In genomic region chr10:511101-511848, GRCh38 we compare ENCODE assay signal across 1 cellular context.
TF ChIP-seq lines count a peak whose summit lies in the region.

No MANE protein-coding gene starts in this region.

TF ChIP-seq in HepG2, 621 proteins besides CTCF, POLR2A, EP300 and RAD21 (continued from another document and continues in another):
- TF ChIP-seq PRDM10 (CRISPR knock-in tag; IDR thresholded peaks at IDR 0.05; ENCODE audit: low read depth) (no peak), RFX1 (IDR thresholded peaks at IDR 0.05) (no peak), TMF1 (CRISPR knock-in tag; IDR thresholded peaks at IDR 0.05; ENCODE audit: low read depth) (no peak), ZKSCAN5 (CRISPR knock-in tag; IDR thresholded peaks at IDR 0.05) (no peak), NR2C2 (CRISPR knock-in tag; IDR thresholded peaks at IDR 0.05; ENCODE audit: borderline replicate concordance) (0 out of 2 replicates have a peak, but pooled peaks have one; percentile 7), ZNF350 (CRISPR knock-in tag; IDR thresholded peaks at IDR 0.05; ENCODE audit: borderline replicate concordance, low read depth) (peak; percentile 48; the same call in 1 of the 2 replicates), ZNF253 (CRISPR knock-in tag; IDR thresholded peaks at IDR 0.05; ENCODE audit: borderline replicate concordance) (no peak), ZNF331 (CRISPR knock-in tag; IDR thresholded peaks at IDR 0.05) (peak; percentile 53; the same call in 1 of the 2 replicates), ZFP91 (CRISPR knock-in tag; IDR thresholded peaks at IDR 0.05; ENCODE audit: borderline replicate concordance) (peak; percentile 56), CEBPZ (IDR thresholded peaks at IDR 0.05; ENCODE audit: low read length) (no peak), ZNF337 (CRISPR knock-in tag; IDR thresholded peaks at IDR 0.05; ENCODE audit: borderline replicate concordance, low read depth) (no peak), HMGXB3 (CRISPR knock-in tag; IDR thresholded peaks at IDR 0.05; ENCODE audit: borderline replicate concordance) (no peak), THAP11 (CRISPR knock-in tag; IDR thresholded peaks at IDR 0.05) (no peak), TGIF2 (CRISPR knock-in tag; IDR thresholded peaks at IDR 0.05) (0 out of 2 replicates have a peak, but pooled peaks have one; percentile 59), STAG1 (CRISPR knock-in tag; IDR thresholded peaks at IDR 0.05) (peak; percentile 97), PLRG1 (conservative IDR thresholded peaks at IDR 0.05) (no peak), REPIN1 (CRISPR knock-in tag; IDR thresholded peaks at IDR 0.05; ENCODE audit: borderline replicate concordance, low read depth) (0 out of 2 replicates have a peak, but pooled peaks have one; percentile 44), ZBTB8A (CRISPR knock-in tag; IDR thresholded peaks at IDR 0.05; ENCODE audit: borderline replicate concordance, low read depth) (no peak), NFYC (CRISPR knock-in tag; IDR thresholded peaks at IDR 0.05) (peak; percentile 61), SMC3 (IDR thresholded peaks at IDR 0.05; ENCODE audit: low read length) (peak; percentile 81), BHLHE40 (IDR thresholded peaks at IDR 0.05; ENCODE audit: low read length) (peak; percentile 68), DMAP1 (CRISPR knock-in tag; IDR thresholded peaks at IDR 0.05) (0 out of 2 replicates have a peak, but pooled peaks have one; percentile 21), ZNF225 (CRISPR knock-in tag; IDR thresholded peaks at IDR 0.05) (0 out of 2 replicates have a peak, but pooled peaks have one; percentile 60), HNF1B (CRISPR knock-in tag; IDR thresholded peaks at IDR 0.05) (no peak), ZFX (CRISPR knock-in tag; IDR thresholded peaks at IDR 0.05; ENCODE audit: low read depth) (peak; percentile 67; the same call in 1 of the 2 replicates), MXI1 (IDR thresholded peaks at IDR 0.05; ENCODE audit: borderline replicate concordance, low read depth, low read length) (peak; percentile 72)
- TF ChIP-seq, protein P1, sequence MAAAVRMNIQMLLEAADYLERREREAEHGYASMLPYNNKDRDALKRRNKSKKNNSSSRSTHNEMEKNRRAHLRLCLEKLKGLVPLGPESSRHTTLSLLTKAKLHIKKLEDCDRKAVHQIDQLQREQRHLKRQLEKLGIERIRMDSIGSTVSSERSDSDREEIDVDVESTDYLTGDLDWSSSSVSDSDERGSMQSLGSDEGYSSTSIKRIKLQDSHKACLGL (CRISPR knock-in tag; IDR thresholded peaks at IDR 0.05), result no peak
- TF ChIP-seq, protein P2, sequence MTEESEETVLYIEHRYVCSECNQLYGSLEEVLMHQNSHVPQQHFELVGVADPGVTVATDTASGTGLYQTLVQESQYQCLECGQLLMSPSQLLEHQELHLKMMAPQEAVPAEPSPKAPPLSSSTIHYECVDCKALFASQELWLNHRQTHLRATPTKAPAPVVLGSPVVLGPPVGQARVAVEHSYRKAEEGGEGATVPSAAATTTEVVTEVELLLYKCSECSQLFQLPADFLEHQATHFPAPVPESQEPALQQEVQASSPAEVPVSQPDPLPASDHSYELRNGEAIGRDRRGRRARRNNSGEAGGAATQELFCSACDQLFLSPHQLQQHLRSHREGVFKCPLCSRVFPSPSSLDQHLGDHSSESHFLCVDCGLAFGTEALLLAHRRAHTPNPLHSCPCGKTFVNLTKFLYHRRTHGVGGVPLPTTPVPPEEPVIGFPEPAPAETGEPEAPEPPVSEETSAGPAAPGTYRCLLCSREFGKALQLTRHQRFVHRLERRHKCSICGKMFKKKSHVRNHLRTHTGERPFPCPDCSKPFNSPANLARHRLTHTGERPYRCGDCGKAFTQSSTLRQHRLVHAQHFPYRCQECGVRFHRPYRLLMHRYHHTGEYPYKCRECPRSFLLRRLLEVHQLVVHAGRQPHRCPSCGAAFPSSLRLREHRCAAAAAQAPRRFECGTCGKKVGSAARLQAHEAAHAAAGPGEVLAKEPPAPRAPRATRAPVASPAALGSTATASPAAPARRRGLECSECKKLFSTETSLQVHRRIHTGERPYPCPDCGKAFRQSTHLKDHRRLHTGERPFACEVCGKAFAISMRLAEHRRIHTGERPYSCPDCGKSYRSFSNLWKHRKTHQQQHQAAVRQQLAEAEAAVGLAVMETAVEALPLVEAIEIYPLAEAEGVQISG (CRISPR knock-in tag; IDR thresholded peaks at IDR 0.05), result peak; percentile 48; the same call in 1 of the 2 replicates
- TF ChIP-seq, protein P3, sequence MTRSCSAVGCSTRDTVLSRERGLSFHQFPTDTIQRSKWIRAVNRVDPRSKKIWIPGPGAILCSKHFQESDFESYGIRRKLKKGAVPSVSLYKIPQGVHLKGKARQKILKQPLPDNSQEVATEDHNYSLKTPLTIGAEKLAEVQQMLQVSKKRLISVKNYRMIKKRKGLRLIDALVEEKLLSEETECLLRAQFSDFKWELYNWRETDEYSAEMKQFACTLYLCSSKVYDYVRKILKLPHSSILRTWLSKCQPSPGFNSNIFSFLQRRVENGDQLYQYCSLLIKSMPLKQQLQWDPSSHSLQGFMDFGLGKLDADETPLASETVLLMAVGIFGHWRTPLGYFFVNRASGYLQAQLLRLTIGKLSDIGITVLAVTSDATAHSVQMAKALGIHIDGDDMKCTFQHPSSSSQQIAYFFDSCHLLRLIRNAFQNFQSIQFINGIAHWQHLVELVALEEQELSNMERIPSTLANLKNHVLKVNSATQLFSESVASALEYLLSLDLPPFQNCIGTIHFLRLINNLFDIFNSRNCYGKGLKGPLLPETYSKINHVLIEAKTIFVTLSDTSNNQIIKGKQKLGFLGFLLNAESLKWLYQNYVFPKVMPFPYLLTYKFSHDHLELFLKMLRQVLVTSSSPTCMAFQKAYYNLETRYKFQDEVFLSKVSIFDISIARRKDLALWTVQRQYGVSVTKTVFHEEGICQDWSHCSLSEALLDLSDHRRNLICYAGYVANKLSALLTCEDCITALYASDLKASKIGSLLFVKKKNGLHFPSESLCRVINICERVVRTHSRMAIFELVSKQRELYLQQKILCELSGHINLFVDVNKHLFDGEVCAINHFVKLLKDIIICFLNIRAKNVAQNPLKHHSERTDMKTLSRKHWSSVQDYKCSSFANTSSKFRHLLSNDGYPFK (CRISPR knock-in tag; IDR thresholded peaks at IDR 0.05; ENCODE audit: borderline replicate concordance), result no peak
